ENCODE assay signal across 8 cellular contexts in genomic region chr9:3507395-3508077, GRCh38. TPM values are rescaled to one million over a fixed set of nuclear protein-coding genes. Genes with fewer than 3 reads are reported as not detected.
A peak's percentile ranks its signal among the peaks of the same experiment; 100 is the strongest.
DNase-seq lines count a peak whose midpoint lies in the region; ATAC-seq and TF ChIP-seq lines count a peak whose summit lies in the region.

No MANE protein-coding gene starts in this region.

- H3K36me3 Mint-ChIP-seq in activated T-helper 17 cell treated with anti-CD3 and anti-CD28 coated beads, Interleukin-2, amount 50 U/mL, for 72 hours (ENCODE audit: low read depth): peaks cover 14% of the 10 kb centered on the region
- no peaks in the 10 kb centered on the region for H3K36me3 Mint-ChIP-seq in CD8-positive, alpha-beta T cell

- H3K4me1 Mint-ChIP-seq in activated T-helper 17 cell treated with anti-CD3 and anti-CD28 coated beads, Interleukin-2, amount 50 U/mL, for 72 hours: peaks cover 25% of the 10 kb centered on the region
- peaks cover 27% of the 10 kb centered on the region for H3K4me1 Mint-ChIP-seq in CD8-positive, alpha-beta T cell (ENCODE audit: low read depth)

- intact Hi-C loops in left ventricle myocardium inferior (cut with micrococcal nuclease): no loop called here
- intact Hi-C loops in cardiac septum (cut with DNase I): no loop called here
- intact Hi-C loops in CD8-positive, alpha-beta T cell (cut with DNase I, micrococcal nuclease): loop anchor here in 1 of 2 experiments (1.0 kb wide), 1 partner anchor 13 kb away; no protein-coding TSS in a partner anchor

- POLR2A ChIA-PET in CD8-positive, alpha-beta T cell (lab: Charles Lee): interaction anchor here (0.9 to 2.2 kb wide), 2 partner anchors 19 to 66 kb away, joined by 3 to 7 read pairs; partner anchors contain the start of gene RFX3

- H3K4me3 Mint-ChIP-seq in activated T-helper 17 cell treated with anti-CD3 and anti-CD28 coated beads, Interleukin-2, amount 50 U/mL, for 72 hours: no peak overlapping the region
- no peak overlapping the region for H3K4me3 Mint-ChIP-seq in CD8-positive, alpha-beta T cell

- H3K9me3 Mint-ChIP-seq in activated T-helper 17 cell treated with anti-CD3 and anti-CD28 coated beads, Interleukin-2, amount 50 U/mL, for 72 hours: no peaks in the 10 kb centered on the region
- H3K9me3 Mint-ChIP-seq in CD8-positive, alpha-beta T cell: no peaks in the 10 kb centered on the region

- no peak for TF ChIP-seq CTCF in left ventricle myocardium inferior (IDR thresholded peaks at IDR 0.05; ENCODE audit: borderline replicate concordance)
- TF ChIP-seq CTCF in upper lobe of left lung (IDR thresholded peaks at IDR 0.05): no peak
- TF ChIP-seq CTCF in CD8-positive, alpha-beta T cell (IDR thresholded peaks at IDR 0.05): no peak

- no peaks in the 10 kb centered on the region for H3K27me3 Mint-ChIP-seq in activated T-helper 17 cell treated with anti-CD3 and anti-CD28 coated beads, Interleukin-2, amount 50 U/mL, for 72 hours
- no peaks in the 10 kb centered on the region for H3K27me3 Mint-ChIP-seq in CD8-positive, alpha-beta T cell (ENCODE audit: low read depth)

- H3K9me3 ChIP-seq in left ventricle myocardium inferior (replicated peaks) (no peaks in the 10 kb centered on the region), upper lobe of left lung (no peaks in the 10 kb centered on the region)
- no peaks in the 10 kb centered on the region for H3K9me3 ChIP-seq in CD8-positive, alpha-beta T cell (ENCODE audit: low read length)

- no peaks in the 10 kb centered on the region for H3K27me3 ChIP-seq in left ventricle myocardium inferior (ENCODE audit: low read depth)
- H3K27me3 ChIP-seq in upper lobe of left lung: no peaks in the 10 kb centered on the region
- no peaks in the 10 kb centered on the region for H3K27me3 ChIP-seq in CD8-positive, alpha-beta T cell (ENCODE audit: insufficient read depth, low read length)

- DNase-seq in left ventricle myocardium inferior (no peak), cardiac septum (ENCODE audit: low spot score) (no peak), upper lobe of left lung (no peak), COLO668 (lab: John Stamatoyannopoulos, UW; ENCODE audit: unreplicated experiment) (no peak), NCI-H128 (lab: John Stamatoyannopoulos, UW; ENCODE audit: unreplicated experiment) (no peak)
- no peak for DNase-seq in CD8-positive, alpha-beta T cell

- WGBS in upper lobe of left lung, 2 donors: 69 to 79% methylated on average over 6 of the region's 6 CpGs

- H3K27ac ChIP-seq in left ventricle myocardium inferior (replicated peaks): peak overlapping the region; percentile 41
- peak overlapping the region in 3 of 4 donors; percentile 24 to 55 (median 49) for H3K27ac ChIP-seq in upper lobe of left lung
- no peak overlapping the region for H3K27ac ChIP-seq in CD8-positive, alpha-beta T cell (ENCODE audit: low read depth, low read length)

- TF ChIP-seq POLR2A in upper lobe of left lung (IDR thresholded peaks at IDR 0.05): no peak

- H3K27ac Mint-ChIP-seq in activated T-helper 17 cell treated with anti-CD3 and anti-CD28 coated beads, Interleukin-2, amount 50 U/mL, for 72 hours: peak overlapping the region; percentile 78
- no peak overlapping the region for H3K27ac Mint-ChIP-seq in CD8-positive, alpha-beta T cell

- H3K36me3 ChIP-seq in left ventricle myocardium inferior (no peaks in the 10 kb centered on the region), upper lobe of left lung (no peaks in the 10 kb centered on the region)
- no peaks in the 10 kb centered on the region for H3K36me3 ChIP-seq in CD8-positive, alpha-beta T cell (ENCODE audit: insufficient read depth, low read length)

- H3K4me3 ChIP-seq in left ventricle myocardium inferior (no peak overlapping the region), upper lobe of left lung (peak overlapping the region in 1 of 4 donors; percentile 22)
- H3K4me3 ChIP-seq in CD8-positive, alpha-beta T cell (ENCODE audit: low read depth, low read length): no peak overlapping the region

- TF ChIP-seq EP300 in upper lobe of left lung (IDR thresholded peaks at IDR 0.05): no peak

- ATAC-seq in HG03103 (IDR thresholded peaks at IDR 0.05; ENCODE audit: low read depth, unreplicated experiment) (peak; percentile 63), upper lobe of left lung (ENCODE audit: low FRiP score in 2 of 2) (peak in 1 of 2 donors; percentile 86)
- no peak for ATAC-seq in activated T-helper 17 cell treated with anti-CD3 and anti-CD28 coated beads, Interleukin-2, amount 50 U/mL, for 72 hours (replicated peaks)
- ATAC-seq in CD8-positive, alpha-beta T cell: no peak

- peaks cover 13% of the 10 kb centered on the region for H3K4me1 ChIP-seq in left ventricle myocardium inferior
- peaks cover 0 to 29% (median 10%) of the 10 kb centered on the region in 4 donors for H3K4me1 ChIP-seq in upper lobe of left lung
- peaks cover 9% of the 10 kb centered on the region for H3K4me1 ChIP-seq in CD8-positive, alpha-beta T cell (ENCODE audit: insufficient read depth, low read length)

- CTCF ChIA-PET in CD8-positive, alpha-beta T cell (lab: Charles Lee): no interaction called here

RNA-seq across cellular contexts. Expression of gene RFX3, which starts 18.3 kb away (rescaled TPM):
- 3.8 TPM for total RNA-seq in left ventricle myocardium inferior
- 4.1 TPM for total RNA-seq in cardiac septum
- 10 to 100 TPM in 1 of 2 donors, 1 to 10 TPM in 1; 8.7 to 19.8 TPM for total RNA-seq in activated T-helper 17 cell treated with anti-CD3 and anti-CD28 coated beads, Interleukin-2, amount 50 U/mL, for 72 hours
- 10 to 100 TPM in 5 of 6 donors, 1 to 10 TPM in 1; 7.3 to 32.0 (median 19.9) TPM for total RNA-seq in upper lobe of left lung
- 10 to 100 TPM; 17.6 to 18.9 TPM for total RNA-seq in CD8-positive, alpha-beta T cell
